Comparison of ENCODE assay signal across 18 cellular contexts in the genomic region with DNA sequence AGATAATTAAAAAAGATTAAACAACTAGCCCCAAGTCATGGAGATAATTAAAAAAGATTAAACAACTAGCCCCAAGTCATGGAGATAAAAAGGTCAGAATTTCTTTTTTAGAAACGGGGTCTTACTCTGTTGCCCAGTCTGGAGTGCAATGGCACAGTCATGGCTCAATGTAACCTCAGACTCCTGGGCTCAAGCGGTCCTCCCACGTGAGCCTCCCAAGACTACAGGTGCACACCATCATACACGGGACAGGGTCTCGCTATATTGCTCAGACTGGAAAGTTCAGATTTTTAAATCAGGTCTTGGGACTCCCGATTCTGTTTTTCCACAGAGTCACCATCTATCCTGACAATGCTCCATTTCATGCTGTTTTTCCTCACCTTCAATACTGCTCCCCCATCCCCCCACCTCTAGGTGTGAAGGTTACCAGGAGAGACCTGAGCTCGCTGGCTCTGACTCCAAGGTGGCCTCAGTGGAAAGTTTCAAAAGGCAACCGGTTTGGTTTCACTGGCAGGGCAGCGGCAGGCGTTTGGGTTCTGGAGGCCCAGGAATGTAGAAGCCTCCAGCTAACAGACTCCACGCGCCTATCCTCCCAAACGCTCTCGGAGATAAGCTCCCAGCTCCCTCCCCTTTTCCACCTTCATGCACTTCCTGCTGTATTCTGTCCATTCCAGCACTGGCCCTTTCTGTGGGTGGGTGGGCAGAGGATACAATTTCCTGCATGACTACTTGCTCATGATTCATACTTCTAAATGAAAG. TPM values are rescaled to one million over a fixed set of nuclear protein-coding genes. Genes with fewer than 3 reads are reported as not detected.
A peak's percentile ranks its signal among the peaks of the same experiment; 100 is the strongest.
DNase-seq lines count a peak whose midpoint lies in the region; ATAC-seq and TF ChIP-seq lines count a peak whose summit lies in the region.
"Had no signal": no experiment of that assay in that cellular context is flagged by ENCODE, and none has a peak within 500 bp of the region (broad histone marks: within the 10 kb centered on the region; RNA-seq: fewer than 3 reads in every experiment).

No MANE protein-coding gene starts in this region.

- H3K56ac ChIP-seq in mesendoderm (ENCODE audit: low read length) = peak overlapping the region; percentile 62

- H3K9me3 ChIP-seq in breast epithelium = no peaks in the 10 kb centered on the region
- no peaks in the 10 kb centered on the region for H3K9me3 ChIP-seq in mammary epithelial cell (replicated peaks; ENCODE audit: insufficient read depth, low read length)
- no peaks in the 10 kb centered on the region for H3K9me3 ChIP-seq in thyroid gland
- H3K9me3 ChIP-seq: Peyer's patch had no signal

- H3K9me3 Mint-ChIP-seq in MCF 10A (ENCODE audit: unreplicated experiment) = no peaks in the 10 kb centered on the region
- H3K9me3 Mint-ChIP-seq: central memory CD8-positive, alpha-beta T cell had no signal

- H3K4me3 ChIP-seq in breast epithelium = no peak overlapping the region
- H3K4me3 ChIP-seq in mammary epithelial cell (replicated peaks in 1 of 3; ENCODE audit: insufficient read depth in 1 of 3, low read depth in 2 of 3, low read length in 3 of 3) = no peak overlapping the region
- H3K4me3 ChIP-seq in mesendoderm (ENCODE audit: low read length) = no peak overlapping the region
- H3K4me3 ChIP-seq in thyroid gland (replicated peaks in 1 of 3) = no peak overlapping the region
- H3K4me3 ChIP-seq: Peyer's patch, skin epidermis had no signal

- no peak overlapping the region for H2BK15ac ChIP-seq in mesendoderm (replicated peaks; ENCODE audit: low read depth)

- H3K27ac ChIP-seq in breast epithelium = peak overlapping the region; percentile 65 to 82
- H3K27ac ChIP-seq in mammary epithelial cell (ENCODE audit: insufficient read depth, low read depth, low read length) = no peak overlapping the region
- peak overlapping the region; percentile 9 for H3K27ac ChIP-seq in mesendoderm (ENCODE audit: low read depth, low read length)
- peak overlapping the region in 2 of 3 donors; percentile 7 to 28 for H3K27ac ChIP-seq in thyroid gland
- H3K27ac ChIP-seq: epithelial cell of prostate had no signal

- TF ChIP-seq CTCF in breast epithelium (IDR thresholded peaks at IDR 0.05) = no peak
- TF ChIP-seq CTCF in MCF 10A (IDR thresholded peaks at IDR 0.05; ENCODE audit: unreplicated experiment) = no peak
- TF ChIP-seq CTCF in mammary epithelial cell (conservative IDR thresholded peaks at IDR 0.05 in 1 of 2, IDR thresholded peaks at IDR 0.05 in 1 of 2; ENCODE audit: extremely low read depth in 1 of 2, insufficient read depth in 1 of 2, low read depth in 1 of 2, low read length in 2 of 2) = no peak
- TF ChIP-seq CTCF in thyroid gland (IDR thresholded peaks at IDR 0.05) = no peak

- H3K27me3 Mint-ChIP-seq in MCF 10A (ENCODE audit: insufficient read depth, unreplicated experiment) = no peaks in the 10 kb centered on the region
- H3K27me3 Mint-ChIP-seq: central memory CD8-positive, alpha-beta T cell had no signal

- BruUV-seq in MCF 10A (replicated peaks; lab: Mats Ljungman, UMichigan) (no TSS peak), mammary epithelial cell (replicated peaks; lab: Mats Ljungman, UMichigan) (no TSS peak)

- 59% methylated on average over 12 of the region's 14 CpGs for WGBS in mammary epithelial cell (ENCODE audit: low coverage, missing lambda C conversion rate)
- no CpG with 5 or more reads among the region's 14 CpGs for WGBS in mesendoderm (ENCODE audit: extremely low coverage, insufficient coverage, low lambda C conversion rate)
- 78 to 82% methylated on average over 14 of the region's 14 CpGs for WGBS in thyroid gland, 2 donors

- H3K9ac ChIP-seq in mammary epithelial cell (ENCODE audit: insufficient read depth, low read length) (no peak overlapping the region), mesendoderm (ENCODE audit: low read length) (no peak overlapping the region)

- H4K5ac ChIP-seq in mesendoderm (ENCODE audit: low read length) = no peak overlapping the region

- DNase-seq in breast epithelium (ENCODE audit: low spot score in 2 of 2) = no peak
- no peak for DNase-seq in MCF 10A (ENCODE audit: unreplicated experiment)
- peak; percentile 27 for DNase-seq in mammary epithelial cell
- DNase-seq in mesendoderm = peak; percentile 87
- DNase-seq in thyroid gland = no peak
- DNase-seq in hepatic stellate cell (ENCODE audit: low spot score) = no peak
- DNase-seq: activated CD4-positive, alpha-beta T cell treated with anti-CD3 and anti-CD28 coated beads, Interleukin-2, amount 50 U/mL, for 48 hours; activated effector memory CD4-positive, alpha-beta T cell treated with anti-CD3 and anti-CD28 coated beads, Interleukin-2, amount 50 U/mL, for 16 hours; DMS153; HCEC 1CT; NCI-H1092 treated with DMSO at 0.1 percent for 48 hours; NCI-H446 treated with DMSO at 0.1 percent for 48 hours had no signal

- H4K8ac ChIP-seq in mesendoderm (ENCODE audit: low read depth, low read length) = no peak overlapping the region

- no peaks in the 10 kb centered on the region for H4K20me1 ChIP-seq in mammary epithelial cell (ENCODE audit: insufficient read depth, low read length)

- no peak overlapping the region for H3K4me2 ChIP-seq in mammary epithelial cell (ENCODE audit: insufficient read depth, low read depth, low read length)
- no peak overlapping the region for H3K4me2 ChIP-seq in mesendoderm (ENCODE audit: low read length)

- H3K27me3 ChIP-seq in breast epithelium (no peaks in the 10 kb centered on the region), mammary epithelial cell (ENCODE audit: insufficient read depth, low read length) (no peaks in the 10 kb centered on the region), mesendoderm (ENCODE audit: insufficient read depth, low read length, poor library complexity) (no peaks in the 10 kb centered on the region), thyroid gland (no peaks in the 10 kb centered on the region)
- H3K27me3 ChIP-seq: Peyer's patch had no signal

- H3K4ac ChIP-seq in mesendoderm (ENCODE audit: low read depth, low read length) = no peak overlapping the region

- ATAC-seq in GM21825 (IDR thresholded peaks at IDR 0.05; ENCODE audit: unreplicated experiment) (no peak), SK-N-SH treated with all-trans-retinoic acid at 6 μM for 48 hours (no peak)

- H3K27ac Mint-ChIP-seq in MCF 10A (ENCODE audit: low read depth, unreplicated experiment) = no peak overlapping the region

- no peaks in the 10 kb centered on the region for H3K36me3 Mint-ChIP-seq in MCF 10A (ENCODE audit: insufficient read depth, unreplicated experiment)

- dilution Hi-C loops in mammary epithelial cell (cut with HindIII; ENCODE audit: low sequenced_read_pairs) = loop anchor here (5.0 kb wide), 3 partner anchors 35 to 80 kb away; no protein-coding TSS in a partner anchor

- peaks cover 1% of the 10 kb centered on the region for H3K4me1 Mint-ChIP-seq in MCF 10A (ENCODE audit: insufficient read depth, unreplicated experiment)

- H3K36me3 ChIP-seq in breast epithelium (no peaks in the 10 kb centered on the region), mammary epithelial cell (ENCODE audit: insufficient read depth, low read length) (no peaks in the 10 kb centered on the region), mesendoderm (ENCODE audit: control insufficient read depth, insufficient read depth, low read length) (no peaks in the 10 kb centered on the region), thyroid gland (no peaks in the 10 kb centered on the region)
- H3K36me3 ChIP-seq: Peyer's patch had no signal

- POLR2A ChIA-PET in MCF 10A (lab: Yijun Ruan, JAX) = interaction anchor here (1.3 to 2.3 kb wide), 2 partner anchors 12 to 56 kb away, joined by 3 to 7 read pairs; a partner anchor contains a TSS

- no peak overlapping the region for H3K4me3 Mint-ChIP-seq in MCF 10A (ENCODE audit: unreplicated experiment)
- H3K4me3 Mint-ChIP-seq: central memory CD8-positive, alpha-beta T cell had no signal

- TF ChIP-seq POLR2A in breast epithelium (IDR thresholded peaks at IDR 0.05) = no peak
- TF ChIP-seq POLR2A in thyroid gland (IDR thresholded peaks at IDR 0.05) = no peak

- H3K79me2 ChIP-seq in mammary epithelial cell (ENCODE audit: insufficient read depth, low read length) (peaks cover 10% of the 10 kb centered on the region), mesendoderm (ENCODE audit: control insufficient read depth, insufficient read depth, low read length) (peaks cover 9% of the 10 kb centered on the region)

- no peak overlapping the region for H3K23ac ChIP-seq in mesendoderm (ENCODE audit: low read length)

- H3K4me1 ChIP-seq in breast epithelium = peaks cover 7 to 10% of the 10 kb centered on the region in 2 donors
- H3K4me1 ChIP-seq in mammary epithelial cell (ENCODE audit: insufficient read depth, low read length) = peaks cover 5% of the 10 kb centered on the region
- peaks cover 28% of the 10 kb centered on the region for H3K4me1 ChIP-seq in mesendoderm (ENCODE audit: control insufficient read depth, low read depth, low read length)
- H3K4me1 ChIP-seq in thyroid gland = peaks cover 5 to 28% of the 10 kb centered on the region in 2 donors

- no peaks in the 10 kb centered on the region for H3K79me1 ChIP-seq in mesendoderm (ENCODE audit: low read length)

- CTCF ChIA-PET in MCF 10A (lab: Yijun Ruan, JAX) = interaction anchor here (0.8 to 2.3 kb wide), 3 partner anchors 15 to 57 kb away, joined by 3 to 10 read pairs (median 5); a partner anchor contains a TSS
- CTCF ChIA-PET in mammary epithelial cell (lab: Charles Lee; ENCODE audit: low non-redundant PET) = no interaction called here

- no peak overlapping the region for H2AK5ac ChIP-seq in mesendoderm (ENCODE audit: low read length)

- no peak overlapping the region for H2BK5ac ChIP-seq in mesendoderm (ENCODE audit: low read length)

- H2AFZ ChIP-seq in mammary epithelial cell (ENCODE audit: low read depth, low read length) = no peak overlapping the region

- intact Hi-C loops in breast epithelium (cut with DNase I; ENCODE audit: low total_unique reads) (no loop called here), MCF 10A (cut with micrococcal nuclease) (no loop called here), mammary epithelial cell (cut with micrococcal nuclease) (no loop called here), thyroid gland (cut with DNase I) (no loop called here)

- no peak overlapping the region for H2BK120ac ChIP-seq in mesendoderm (ENCODE audit: low read depth, low read length)

- in situ Hi-C loops in mammary epithelial cell (cut with MboI; ENCODE audit: low sequenced_read_pairs in 2 of 2) = no loop called here

- H3K18ac ChIP-seq in mesendoderm (ENCODE audit: low read length) = no peak overlapping the region

RNA-seq across cellular contexts. Expression of a gene that starts 2.9 kb away (rescaled TPM):
- total RNA-seq in breast epithelium (10 to 100 TPM; 17.9 to 37.3 (median 31.5) TPM), MCF 10A (2022) (16.3 and 22.6 TPM in 2 replicates), mammary epithelial cell (10 to 100 TPM; 13.2 to 14.0 TPM), thyroid gland (10 to 100 TPM; 14.5 to 21.7 (median 19.3) TPM)
- 6.9 TPM for polyA plus RNA-seq in mammary epithelial cell
- 7.3 TPM for polyA minus RNA-seq in mammary epithelial cell
- 32.1 TPM for polyA plus RNA-seq in mesendoderm (2013, experiment 1 of 2)
- polyA plus RNA-seq in mesendoderm (2013, experiment 2 of 2) = 31.2 TPM

RNA-seq across cellular contexts. Expression of a gene that starts 15.0 kb away (rescaled TPM):
- total RNA-seq in breast epithelium (10 to 100 TPM in 1 of 3 donors, 1 to 10 TPM in 2; 8.8 to 15.8 (median 9.2) TPM), MCF 10A (2022) (14.0 and 17.6 TPM in 2 replicates), mammary epithelial cell (10 to 100 TPM in 1 of 2 donors, 1 to 10 TPM in 1; 7.8 to 12.3 TPM), thyroid gland (10 to 100 TPM; 11.6 to 25.7 (median 14.1) TPM)
- polyA plus RNA-seq in mammary epithelial cell = 13.8 TPM
- polyA minus RNA-seq in mammary epithelial cell = 2.8 TPM
- 14.2 TPM for polyA plus RNA-seq in mesendoderm (2013, experiment 1 of 2)
- polyA plus RNA-seq in mesendoderm (2013, experiment 2 of 2) = 13.8 TPM

RNA-seq across cellular contexts. Expression of a gene that starts 28.9 kb away (rescaled TPM):
- total RNA-seq in breast epithelium = 1 to 10 TPM; 3.5 to 9.4 (median 7.2) TPM
- total RNA-seq in MCF 10A (2022) = 3.4 and 7.6 TPM in 2 replicates
- total RNA-seq in mammary epithelial cell = 1 to 10 TPM in 1 of 2 donors, under 1 TPM in 1; 0.82 to 1.7 TPM
- 0.49 TPM for polyA plus RNA-seq in mammary epithelial cell
- 0.36 TPM for polyA minus RNA-seq in mammary epithelial cell
- 0.86 TPM for polyA plus RNA-seq in mesendoderm (2013, experiment 1 of 2)
- polyA plus RNA-seq in mesendoderm (2013, experiment 2 of 2) = 1.7 TPM
- total RNA-seq in thyroid gland = 1 to 10 TPM; 3.0 to 8.2 (median 3.2) TPM

RNA-seq across cellular contexts. Expression of a gene that starts 56.7 kb away (rescaled TPM):
- total RNA-seq in breast epithelium (10 to 100 TPM in 2 of 3 donors, 1 to 10 TPM in 1; 7.5 to 13.8 (median 11.8) TPM), MCF 10A (2022) (9.1 and 9.9 TPM in 2 replicates), mammary epithelial cell (1 to 10 TPM; 5.7 to 5.8 TPM), thyroid gland (10 to 100 TPM; 18.2 to 22.8 (median 20.4) TPM)
- 5.0 TPM for polyA plus RNA-seq in mammary epithelial cell
- 5.9 TPM for polyA minus RNA-seq in mammary epithelial cell
- polyA plus RNA-seq in mesendoderm (2013, experiment 1 of 2) = 10.9 TPM
- polyA plus RNA-seq in mesendoderm (2013, experiment 2 of 2) = 10.7 TPM

Comparison
In these comparisons a context has a peak if more than half of its experiments do, and no peak if none do; other contexts are left out.
1. DNase-seq: peak in mammary epithelial cell (single experiment) and mesendoderm (single experiment); none in breast epithelium (0 of 2), MCF 10A (single experiment), thyroid gland (0 of 2) and hepatic stellate cell (single experiment).